ENCODE assay signal across 8 cellular contexts in genomic region chr5:62291829-62292228, GRCh38. TPM values are rescaled to one million over a fixed set of nuclear protein-coding genes. Genes with fewer than 3 reads are reported as not detected.
A peak's percentile ranks its signal among the peaks of the same experiment; 100 is the strongest.
DNase-seq lines count a peak whose midpoint lies in the region; ATAC-seq and TF ChIP-seq lines count a peak whose summit lies in the region.
"Not testable (repeated sequence)": the region's sequence is repeated elsewhere in the genome, so short reads cannot be mapped to it uniquely, and the experiment has no call there.

No MANE protein-coding gene starts in this region.

- peak overlapping the region in 3 of 4 donors; percentile 34 to 84 (median 35) for H3K4me3 Mint-ChIP-seq in IgD-negative memory B cell
- H3K4me3 Mint-ChIP-seq in activated T-helper 17 cell treated with anti-CD3 and anti-CD28 coated beads, Interleukin-2, amount 50 U/mL, for 72 hours, result peak overlapping the region; percentile 83
- not testable (repeated sequence) for H3K4me3 Mint-ChIP-seq in osteocyte (ENCODE audit: unreplicated experiment)

- not testable (repeated sequence) for H3K27me3 Mint-ChIP-seq in IgD-negative memory B cell; activated T-helper 17 cell treated with anti-CD3 and anti-CD28 coated beads, Interleukin-2, amount 50 U/mL, for 72 hours
- peaks cover 35% of the 10 kb centered on the region for H3K27me3 Mint-ChIP-seq in osteocyte (ENCODE audit: unreplicated experiment)

- H3K27ac Mint-ChIP-seq in IgD-negative memory B cell, result peak overlapping the region in 1 of 3 donors; percentile 72
- H3K27ac Mint-ChIP-seq in activated T-helper 17 cell treated with anti-CD3 and anti-CD28 coated beads, Interleukin-2, amount 50 U/mL, for 72 hours, result peak overlapping the region; percentile 79
- H3K27ac Mint-ChIP-seq in osteocyte (ENCODE audit: unreplicated experiment), result not testable (repeated sequence)

- not testable (repeated sequence) for H3K27ac ChIP-seq in 22Rv1

- ATAC-seq in activated T-helper 17 cell treated with anti-CD3 and anti-CD28 coated beads, Interleukin-2, amount 50 U/mL, for 72 hours (replicated peaks), result not testable (repeated sequence)

- H3K4me1 Mint-ChIP-seq in IgD-negative memory B cell, result peaks cover 4 to 14% (median 7%) of the 10 kb centered on the region in 3 donors
- H3K4me1 Mint-ChIP-seq in activated T-helper 17 cell treated with anti-CD3 and anti-CD28 coated beads, Interleukin-2, amount 50 U/mL, for 72 hours, result peaks cover 37% of the 10 kb centered on the region
- H3K4me1 Mint-ChIP-seq in osteocyte (ENCODE audit: unreplicated experiment), result not testable (repeated sequence)

- H3K9me3 Mint-ChIP-seq in IgD-negative memory B cell; activated T-helper 17 cell treated with anti-CD3 and anti-CD28 coated beads, Interleukin-2, amount 50 U/mL, for 72 hours; osteocyte (ENCODE audit: unreplicated experiment): not testable (repeated sequence)

- H3K36me3 Mint-ChIP-seq in IgD-negative memory B cell; osteocyte (ENCODE audit: unreplicated experiment): not testable (repeated sequence)
- H3K36me3 Mint-ChIP-seq in activated T-helper 17 cell treated with anti-CD3 and anti-CD28 coated beads, Interleukin-2, amount 50 U/mL, for 72 hours (ENCODE audit: low read depth), result peaks cover 15% of the 10 kb centered on the region

- peak; percentile 70 for DNase-seq in T follicular helper cell (ENCODE audit: low read depth)
- peak; percentile 44 for DNase-seq in activated CD4-positive, alpha-beta T cell treated with anti-CD3 and anti-CD28 coated beads, Interleukin-2, amount 50 U/mL, for 4 hours
- peak; percentile 60 for DNase-seq in effector CD4-positive, alpha-beta T cell
- DNase-seq in osteocyte (ENCODE audit: extremely low spot score, unreplicated experiment), result not testable (repeated sequence)
- DNase-seq in stimulated activated CD8-positive, alpha-beta memory T cell treated with anti-CD3 and anti-CD28 coated beads, Interleukin-4, amount 100 ng/mL, for 48 hours, result peak; percentile 80

- TF ChIP-seq CTCF in 22Rv1 (IDR thresholded peaks at IDR 0.05) (peak; percentile 16; the same call in 1 of the 2 replicates), osteocyte (IDR thresholded peaks at IDR 0.05) (peak; percentile 12)

RNA-seq across cellular contexts. Expression of gene KIF2A, which starts 14.2 kb away (rescaled TPM):
- 61.1 TPM for polyA plus RNA-seq in IgD-negative memory B cell
- total RNA-seq in activated T-helper 17 cell treated with anti-CD3 and anti-CD28 coated beads, Interleukin-2, amount 50 U/mL, for 72 hours, result 100 to 1,000 TPM; 243 to 283 TPM
- total RNA-seq in osteocyte, result 38.7 and 40.4 TPM in 2 replicates
